7 cellular contexts compared by ENCODE assay signal in genomic region chr2:17309741-17310339, GRCh38.
DNase-seq lines count a peak whose midpoint lies in the region; ATAC-seq, FAIRE-seq and TF ChIP-seq lines count a peak whose summit lies in the region.

No MANE protein-coding gene starts in this region.

- no peak overlapping the region for H3K9ac ChIP-seq in mammary epithelial cell (ENCODE audit: insufficient read depth, low read length)
- no peak overlapping the region for H3K9ac ChIP-seq in HepG2 (ENCODE audit: insufficient read depth, low read depth, low read length)

- peak; percentile 22 to 45 for DNase-seq in HL-60 (ENCODE audit: low read depth in 1 of 2, low spot score in 1 of 2)
- peak; percentile 89 for DNase-seq in NCI-H748 treated with DMSO at 0.1 percent for 48 hours (lab: John Stamatoyannopoulos, UW)
- peak; percentile 55 for DNase-seq in mammary epithelial cell
- peak; percentile 86 for DNase-seq in HepG2 (ENCODE audit: low spot score)
- DNase-seq in activated CD4-positive, alpha-beta memory T cell treated with anti-CD3 and anti-CD28 coated beads for 36 hours: no peak

- H3K79me2 ChIP-seq in mammary epithelial cell (ENCODE audit: insufficient read depth, low read length) (no peaks in the 10 kb centered on the region), HepG2 (ENCODE audit: insufficient read depth, low read length) (no peaks in the 10 kb centered on the region)

- ATAC-seq in GM21619 (IDR thresholded peaks at IDR 0.05; ENCODE audit: unreplicated experiment) (peak; percentile 94), HepG2 (peak; percentile 99)

- H3K27me3 Mint-ChIP-seq in activated CD4-positive, alpha-beta memory T cell treated with anti-CD3 and anti-CD28 coated beads for 36 hours: no peaks in the 10 kb centered on the region

- no peak overlapping the region for H3K4me3 Mint-ChIP-seq in activated CD4-positive, alpha-beta memory T cell treated with anti-CD3 and anti-CD28 coated beads for 36 hours

- H3K27me3 ChIP-seq in HL-60 (ENCODE audit: insufficient read depth, poor library complexity, severe bottlenecking): no peaks in the 10 kb centered on the region
- H3K27me3 ChIP-seq in mammary epithelial cell (ENCODE audit: insufficient read depth, low read length): no peaks in the 10 kb centered on the region
- no peaks in the 10 kb centered on the region; a peak in 1 of 5 replicates for H3K27me3 ChIP-seq in HepG2 (ENCODE audit: control insufficient read depth in 1 of 2, insufficient read depth in 2 of 2, low read length in 2 of 2)

- POLR2A ChIA-PET in HepG2 (lab: Yijun Ruan, JAX): no interaction called here
- POLR2A ChIA-PET in activated CD4-positive, alpha-beta memory T cell treated with anti-CD3 and anti-CD28 coated beads for 36 hours (lab: Charles Lee): no interaction called here

- H3K4me1 Mint-ChIP-seq in activated CD4-positive, alpha-beta memory T cell treated with anti-CD3 and anti-CD28 coated beads for 36 hours (ENCODE audit: low read depth): no peaks in the 10 kb centered on the region

- no peak overlapping the region for H3K27ac Mint-ChIP-seq in activated CD4-positive, alpha-beta memory T cell treated with anti-CD3 and anti-CD28 coated beads for 36 hours

- TF ChIP-seq POLR2A in HepG2 (IDR thresholded peaks at IDR 0.05; ENCODE audit: insufficient read depth in 1 of 2, low read depth in 2 of 2, low read length in 2 of 2): no peak

- no peaks in the 10 kb centered on the region for H3K36me3 Mint-ChIP-seq in activated CD4-positive, alpha-beta memory T cell treated with anti-CD3 and anti-CD28 coated beads for 36 hours

- TF ChIP-seq CTCF in GM12874 (IDR thresholded peaks at IDR 0.05; ENCODE audit: insufficient read depth, low read depth, low read length): peak; percentile 70
- TF ChIP-seq CTCF in HL-60 (IDR thresholded peaks at IDR 0.05; ENCODE audit: insufficient read depth, low read length): peak; percentile 44
- peak; percentile 70 to 91 for TF ChIP-seq CTCF in mammary epithelial cell (conservative IDR thresholded peaks at IDR 0.05 in 1 of 2, IDR thresholded peaks at IDR 0.05 in 1 of 2; ENCODE audit: extremely low read depth in 1 of 2, insufficient read depth in 1 of 2, low read depth in 1 of 2, low read length in 2 of 2)
- peak; percentile 91 for TF ChIP-seq CTCF in HepG2 (CRISPR knock-in tag; IDR thresholded peaks at IDR 0.05)

- no peak overlapping the region for H3K27ac ChIP-seq in HL-60 (replicated peaks)
- H3K27ac ChIP-seq in mammary epithelial cell (ENCODE audit: insufficient read depth, low read depth, low read length): no peak overlapping the region
- no peak overlapping the region for H3K27ac ChIP-seq in HepG2 (ENCODE audit: extremely low read length, insufficient read depth, low read length)

- H2AFZ ChIP-seq in mammary epithelial cell (ENCODE audit: low read depth, low read length): no peak overlapping the region
- no peak overlapping the region for H2AFZ ChIP-seq in HepG2 (ENCODE audit: low read length)

- CTCF ChIA-PET in mammary epithelial cell (lab: Charles Lee; ENCODE audit: low non-redundant PET) (interaction anchor here (0.6 to 0.8 kb wide), 2 partner anchors 127 to 363 kb away, joined by 3 to 6 read pairs; no protein-coding TSS in a partner anchor), HepG2 (lab: Yijun Ruan, JAX; ENCODE audit: low intra/inter-chr PET ratio, low total read pairs) (interaction anchor here (1.0 to 2.3 kb wide), 2 partner anchors 534 to 537 kb away, joined by 3 to 18 read pairs; no protein-coding TSS in a partner anchor)
- CTCF ChIA-PET in activated CD4-positive, alpha-beta memory T cell treated with anti-CD3 and anti-CD28 coated beads for 36 hours (lab: Charles Lee): interaction anchor here (1.0 kb wide), 1 partner anchor 991 kb away, joined by 4 read pairs; no protein-coding TSS in a partner anchor

- no peaks in the 10 kb centered on the region for H3K36me3 ChIP-seq in mammary epithelial cell (ENCODE audit: insufficient read depth, low read length)
- H3K36me3 ChIP-seq in HepG2 (replicated peaks in 1 of 2; ENCODE audit: control insufficient read depth in 1 of 2, insufficient read depth in 2 of 2, low read length in 2 of 2): no peaks in the 10 kb centered on the region

- H3K4me3 ChIP-seq in HL-60 (replicated peaks; ENCODE audit: insufficient read depth, low read length) (no peak overlapping the region), mammary epithelial cell (replicated peaks in 1 of 3; ENCODE audit: insufficient read depth in 1 of 3, low read depth in 2 of 3, low read length in 3 of 3) (no peak overlapping the region), HepG2 (replicated peaks in 1 of 3; ENCODE audit: insufficient read depth in 1 of 3, low read depth in 2 of 3, low read length in 3 of 3) (no peak overlapping the region)

- WGBS in mammary epithelial cell (ENCODE audit: low coverage, missing lambda C conversion rate): 11% methylated on average over 6 of the region's 6 CpGs
- WGBS in HepG2 (ENCODE audit: low lambda C conversion rate): 3% methylated on average over 6 of the region's 6 CpGs

- no peaks in the 10 kb centered on the region for H3K9me3 Mint-ChIP-seq in activated CD4-positive, alpha-beta memory T cell treated with anti-CD3 and anti-CD28 coated beads for 36 hours

- H3K4me2 ChIP-seq in mammary epithelial cell (ENCODE audit: insufficient read depth, low read depth, low read length) (no peak overlapping the region), HepG2 (ENCODE audit: low read depth, low read length) (no peak overlapping the region)

- peak; percentile 82 for TF ChIP-seq RAD21 in HepG2 (CRISPR knock-in tag; IDR thresholded peaks at IDR 0.05)

- intact Hi-C loops in mammary epithelial cell (cut with micrococcal nuclease) (loop anchor here (1.0 to 5.0 kb wide), 6 partner anchors 139 to 698 kb away; no protein-coding TSS in a partner anchor), HepG2 (cut with micrococcal nuclease; ENCODE audit: unreplicated experiment) (loop anchor here (1.0 to 5.0 kb wide), 5 partner anchors 138 to 537 kb away; no protein-coding TSS in a partner anchor)
- intact Hi-C loops in activated CD4-positive, alpha-beta memory T cell treated with anti-CD3 and anti-CD28 coated beads for 36 hours (cut with micrococcal nuclease): loop anchor here (2.0 kb wide), 1 partner anchor 537 kb away; no protein-coding TSS in a partner anchor

- in situ Hi-C loops in mammary epithelial cell (cut with MboI; ENCODE audit: low sequenced_read_pairs in 2 of 2): loop anchor here (10.0 to 25.0 kb wide), 2 partner anchors 352 to 535 kb away; no protein-coding TSS in a partner anchor
- in situ Hi-C loops in HepG2 (cut with HindIII; ENCODE audit: extremely low pct_ligation_motif_present, low pct_unique_long_range_greater_than_20kb): loop anchor here (5.0 to 25.0 kb wide), 2 partner anchors 352 to 538 kb away; no protein-coding TSS in a partner anchor

- H3K4me1 ChIP-seq in mammary epithelial cell (ENCODE audit: insufficient read depth, low read length) (no peaks in the 10 kb centered on the region), HepG2 (ENCODE audit: insufficient read depth, low read length) (peaks cover 20% of the 10 kb centered on the region)

- BruUV-seq in mammary epithelial cell (replicated peaks; lab: Mats Ljungman, UMichigan): no TSS peak
- no TSS peak for BruUV-seq in HepG2 (replicated peaks; lab: Mats Ljungman, UMichigan)

- H3K9me3 ChIP-seq in mammary epithelial cell (replicated peaks; ENCODE audit: insufficient read depth, low read length) (no peaks in the 10 kb centered on the region), HepG2 (ENCODE audit: low read length) (no peaks in the 10 kb centered on the region)

- H4K20me1 ChIP-seq in mammary epithelial cell (ENCODE audit: insufficient read depth, low read length) (no peaks in the 10 kb centered on the region), HepG2 (ENCODE audit: insufficient read depth, low read length) (no peaks in the 10 kb centered on the region)

- TF ChIP-seq EP300 in HepG2 (IDR thresholded peaks at IDR 0.05; ENCODE audit: low read depth in 2 of 2, low read length in 2 of 2) (no peak), HepG2 (CRISPR knock-in tag; IDR thresholded peaks at IDR 0.05; ENCODE audit: borderline replicate concordance) (no peak)

- dilution Hi-C loops in mammary epithelial cell (cut with HindIII; ENCODE audit: low sequenced_read_pairs): loop anchor here (25.0 kb wide), 1 partner anchor 352 kb away; no protein-coding TSS in a partner anchor

- FAIRE-seq in HepG2 (lab: Jason Lieb, UNC): peak; percentile 79

TF ChIP-seq in HepG2, 621 proteins besides CTCF, POLR2A, EP300 and RAD21 (continues in another document):
- TF ChIP-seq ZNF564 (CRISPR knock-in tag; IDR thresholded peaks at IDR 0.05) (no peak), NFIB (CRISPR knock-in tag; IDR thresholded peaks at IDR 0.05; ENCODE audit: borderline replicate concordance) (no peak), ZFP90 (CRISPR knock-in tag; IDR thresholded peaks at IDR 0.05; ENCODE audit: borderline replicate concordance) (no peak), FIP1L1 (IDR thresholded peaks at IDR 0.05; ENCODE audit: borderline replicate concordance, insufficient read depth, low read depth, low read length) (no peak), ZMYM4 (CRISPR knock-in tag; IDR thresholded peaks at IDR 0.05) (no peak), PPARG (CRISPR knock-in tag; conservative IDR thresholded peaks at IDR 0.05) (peak; percentile 75; the same call in 1 of the 2 replicates), RFX5 (IDR thresholded peaks at IDR 0.05; ENCODE audit: low read depth, low read length) (no peak), ZNF776 (CRISPR knock-in tag; IDR thresholded peaks at IDR 0.05) (no peak), ZNF24 (IDR thresholded peaks at IDR 0.05) (peak; percentile 45; the same call in 1 of the 2 replicates), ZNF205 (CRISPR knock-in tag; IDR thresholded peaks at IDR 0.05) (no peak)
